In genomic region chr15:34102175-34102925, GRCh38 we compare ENCODE assay signal across 8 cellular contexts. TPM values are rescaled to one million over a fixed set of nuclear protein-coding genes. Genes with fewer than 3 reads are reported as not detected.
A peak's percentile ranks its signal among the peaks of the same experiment; 100 is the strongest.
DNase-seq lines count a peak whose midpoint lies in the region; ATAC-seq, FAIRE-seq and TF ChIP-seq lines count a peak whose summit lies in the region.

No MANE protein-coding gene starts in this region.

- no peak for TF ChIP-seq CTCF in foreskin keratinocyte (conservative IDR thresholded peaks at IDR 0.05)
- TF ChIP-seq CTCF in prostate gland (IDR thresholded peaks at IDR 0.05): no peak

- H3K27ac ChIP-seq in SJCRH30: peak overlapping the region; percentile 72
- H3K27ac ChIP-seq in foreskin keratinocyte: peak overlapping the region; percentile 68
- peak overlapping the region; percentile 72 to 81 for H3K27ac ChIP-seq in prostate gland

- DNase-seq in GM19239 (ENCODE audit: insufficient read length, low spot score): no peak
- DNase-seq in SJCRH30: no peak
- DNase-seq in foreskin keratinocyte: no peak
- no peak for DNase-seq in prostate gland (ENCODE audit: low spot score)
- no peak for DNase-seq in NCI-H187 (lab: John Stamatoyannopoulos, UW)
- DNase-seq in activated effector memory CD4-positive, alpha-beta T cell treated with anti-CD3 and anti-CD28 coated beads, Interleukin-2, amount 50 U/mL, for 16 hours: no peak
- DNase-seq in activated CD8-positive, alpha-beta memory T cell treated with anti-CD3 and anti-CD28 coated beads for 24 hours: no peak

- WGBS in prostate gland: 21% methylated on average over 29 of the region's 29 CpGs

- intact Hi-C loops in prostate gland (cut with DNase I): loop anchor here (1.0 kb wide), 1 partner anchor 122 kb away; no protein-coding TSS in a partner anchor

- ATAC-seq in foreskin keratinocyte: no peak
- no peak for ATAC-seq in HG02884 (IDR thresholded peaks at IDR 0.05; ENCODE audit: unreplicated experiment)

- H3K9me3 ChIP-seq in SJCRH30 (replicated peaks) (no peaks in the 10 kb centered on the region), prostate gland (no peaks in the 10 kb centered on the region)

- H3K36me3 ChIP-seq in SJCRH30: 0 out of 2 replicates have a peak, but pooled peaks cover 5% of the 10 kb centered on the region
- H3K36me3 ChIP-seq in prostate gland: no peaks in the 10 kb centered on the region

- no peak for TF ChIP-seq POLR2A in prostate gland (IDR thresholded peaks at IDR 0.05)

- H3K4me3 ChIP-seq in SJCRH30: peak overlapping the region; percentile 95
- H3K4me3 ChIP-seq in prostate gland: peak overlapping the region; percentile 75 to 80

- H3K4me1 ChIP-seq in SJCRH30 (peaks cover 5% of the 10 kb centered on the region; the same call in 1 of the 2 replicates), foreskin keratinocyte (peaks cover 9% of the 10 kb centered on the region), prostate gland (replicated peaks) (peaks cover 5% of the 10 kb centered on the region)

- H3K27me3 ChIP-seq in SJCRH30 (no peaks in the 10 kb centered on the region), foreskin keratinocyte (no peaks in the 10 kb centered on the region), prostate gland (replicated peaks; ENCODE audit: insufficient read depth) (no peaks in the 10 kb centered on the region)

- FAIRE-seq in GM19239 (lab: Jason Lieb, UNC): peak; percentile 40

RNA-seq across cellular contexts. Expression of gene PGBD4, which starts 0.5 kb away (rescaled TPM):
- 1.9 and 2.5 TPM in 2 replicates for total RNA-seq in SJCRH30 (2014; rRNA removed; shearing (Covaris generic))
- 0.88 and 0.95 TPM in 2 replicates for total RNA-seq in foreskin keratinocyte
- 0.28 and 0.37 TPM in 2 replicates for polyA plus RNA-seq in foreskin keratinocyte
- 1 to 10 TPM; 1.2 to 1.3 TPM for total RNA-seq in prostate gland

RNA-seq across cellular contexts. Expression of gene EMC7, which starts 0.7 kb away (rescaled TPM):
- total RNA-seq in SJCRH30 (2014; rRNA removed; shearing (Covaris generic)): 32.5 and 33.4 TPM in 2 replicates
- total RNA-seq in foreskin keratinocyte (47.2 and 51.8 TPM in 2 replicates), prostate gland (10 to 100 TPM; 52.7 to 56.0 TPM)
- 76.3 and 80.0 TPM in 2 replicates for polyA plus RNA-seq in foreskin keratinocyte
